Comparison of ENCODE assay signal across 29 cellular contexts in the genomic region with DNA sequence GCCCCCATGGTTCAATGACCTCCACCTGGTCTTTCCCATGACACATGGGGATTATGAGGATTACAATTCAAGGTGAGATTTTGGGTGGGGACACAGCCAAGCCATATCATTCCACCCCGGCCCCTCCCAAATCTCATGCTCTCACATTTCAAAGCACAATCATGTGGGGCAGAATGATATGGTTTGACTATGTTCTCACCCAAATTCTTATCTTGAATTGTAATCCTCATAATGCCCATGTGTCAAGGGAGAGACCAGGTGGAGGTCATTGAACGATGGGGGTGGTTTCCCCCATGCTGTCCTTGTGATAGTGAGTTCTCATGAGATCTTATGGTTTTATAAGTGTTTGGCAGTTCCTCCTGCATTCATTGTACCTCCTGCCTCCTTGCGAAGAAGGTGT. TPM values are rescaled to one million over a fixed set of nuclear protein-coding genes. Genes with fewer than 3 reads are reported as not detected.
"Had no signal": no experiment of that assay in that cellular context is flagged by ENCODE, and none has a peak within 500 bp of the region (broad histone marks: within the 10 kb centered on the region; RNA-seq: fewer than 3 reads in every experiment).

No MANE protein-coding gene starts in this region.

- H3K9me3 Mint-ChIP-seq: activated CD4-positive, alpha-beta T cell treated with anti-CD3 and anti-CD28 coated beads, Interleukin-2, amount 10 ng/mL, durations not matched to agents 7 days and 5 days; activated naive CD4-positive, alpha-beta T cell treated with anti-CD3 and anti-CD28 coated beads, Interleukin-2, amount 10 ng/mL, durations not matched to agents 7 days and 5 days; activated naive CD8-positive, alpha-beta T cell treated with anti-CD3 and anti-CD28 coated beads, Interleukin-2, amount 50 U/mL, for 24 hours; brain; T-helper 1 cell treated with Interleukin-12 subunit alpha and Interleukin-12 subunit beta and Interleukin-4 antibody, amounts not matched to agents 30 μg/mL and 1 μg/mL, for 36 hours; T-helper 2 cell treated with Interferon-gamma antibody and Interleukin-4, amounts not matched to agents 5 μg/mL and 100 μg/mL, for 36 hours had no signal

- H3K27ac Mint-ChIP-seq: activated CD4-positive, alpha-beta T cell treated with anti-CD3 and anti-CD28 coated beads for 36 hours; activated CD4-positive, alpha-beta T cell treated with anti-CD3 and anti-CD28 coated beads, Interleukin-2, amount 10 ng/mL, durations not matched to agents 7 days and 5 days; activated CD8-positive, alpha-beta T cell treated with anti-CD3 and anti-CD28 coated beads, Interleukin-2, amount 10 ng/mL, durations not matched to agents 7 days and 5 days; activated naive CD4-positive, alpha-beta T cell treated with anti-CD3 and anti-CD28 coated beads, Interleukin-2, amount 10 ng/mL, durations not matched to agents 7 days and 5 days; activated naive CD8-positive, alpha-beta T cell; activated naive CD8-positive, alpha-beta T cell treated with anti-CD3 and anti-CD28 coated beads, Interleukin-2, amount 50 U/mL, for 24 hours; T-helper 1 cell treated with Interleukin-12 subunit alpha and Interleukin-12 subunit beta and Interleukin-4 antibody, amounts not matched to agents 30 μg/mL and 1 μg/mL, for 36 hours; T-helper 2 cell treated with Interferon-gamma antibody and Interleukin-4, amounts not matched to agents 5 μg/mL and 100 μg/mL, for 36 hours had no signal

- H3K27me3 Mint-ChIP-seq: activated CD4-positive, alpha-beta T cell treated with anti-CD3 and anti-CD28 coated beads for 36 hours; activated naive CD8-positive, alpha-beta T cell; activated naive CD8-positive, alpha-beta T cell treated with anti-CD3 and anti-CD28 coated beads, Interleukin-2, amount 50 U/mL, for 24 hours; brain had no signal

- ATAC-seq: activated CD4-positive, alpha-beta T cell treated with anti-CD3 and anti-CD28 coated beads for 36 hours; activated CD8-positive, alpha-beta T cell treated with anti-CD3 and anti-CD28 coated beads, Interleukin-2, amount 10 ng/mL, durations not matched to agents 7 days and 5 days; activated naive CD8-positive, alpha-beta T cell treated with anti-CD3 and anti-CD28 coated beads, Interleukin-2, amount 50 U/mL, for 24 hours; Panc1 had no signal

- DNase-seq: activated CD4-positive, alpha-beta T cell treated with anti-CD3 and anti-CD28 coated beads for 36 hours; activated CD4-positive, alpha-beta T cell treated with anti-CD3 and anti-CD28 coated beads, Interleukin-2, amount 10 ng/mL, durations not matched to agents 7 days and 5 days; activated CD4-positive, alpha-beta T cell treated with anti-CD3 and anti-CD28 coated beads, Interleukin-2, amount 50 U/mL, for 48 hours; activated CD8-positive, alpha-beta T cell treated with anti-CD3 and anti-CD28 coated beads, Interleukin-2, amount 10 ng/mL, durations not matched to agents 7 days and 5 days; activated effector memory CD4-positive, alpha-beta T cell treated with Interleukin-2 at 50 U/mL for 16 hours; activated naive CD4-positive, alpha-beta T cell treated with anti-CD3 and anti-CD28 coated beads, Interleukin-2, amount 10 ng/mL, durations not matched to agents 7 days and 5 days; activated naive CD8-positive, alpha-beta T cell treated with anti-CD3 and anti-CD28 coated beads, Interleukin-2, amount 50 U/mL, for 24 hours; activated T-cell treated with anti-CD3 and anti-CD28 coated beads, Interleukin-2, amount 50 U/mL, for 48 hours; anterior cingulate cortex; Karpas-422; KBM-7; NCI-H1105; NCI-H1417 treated with DMSO at 0.1 percent for 48 hours; NCI-H187 treated with DMSO at 0.1 percent for 48 hours; NCI-H2081; NCI-H2171 treated with DMSO at 0.1 percent for 48 hours; NCI-H2227 treated with DMSO at 0.1 percent for 48 hours; NCI-H446; NCI-H510A treated with DMSO at 0.1 percent for 48 hours; NCI-H69; SHP77 treated with DMSO at 0.1 percent for 48 hours; SK-N-SH had no signal

- H3K4me3 Mint-ChIP-seq: activated CD4-positive, alpha-beta T cell treated with anti-CD3 and anti-CD28 coated beads for 36 hours; activated CD4-positive, alpha-beta T cell treated with anti-CD3 and anti-CD28 coated beads, Interleukin-2, amount 10 ng/mL, durations not matched to agents 7 days and 5 days; activated CD8-positive, alpha-beta T cell treated with anti-CD3 and anti-CD28 coated beads, Interleukin-2, amount 10 ng/mL, durations not matched to agents 7 days and 5 days; activated naive CD4-positive, alpha-beta T cell treated with anti-CD3 and anti-CD28 coated beads, Interleukin-2, amount 10 ng/mL, durations not matched to agents 7 days and 5 days; activated naive CD8-positive, alpha-beta T cell; activated naive CD8-positive, alpha-beta T cell treated with anti-CD3 and anti-CD28 coated beads, Interleukin-2, amount 50 U/mL, for 24 hours; brain; T-helper 1 cell treated with Interleukin-12 subunit alpha and Interleukin-12 subunit beta and Interleukin-4 antibody, amounts not matched to agents 30 μg/mL and 1 μg/mL, for 36 hours; T-helper 2 cell treated with Interferon-gamma antibody and Interleukin-4, amounts not matched to agents 5 μg/mL and 100 μg/mL, for 36 hours had no signal

RNA-seq across cellular contexts. Expression of gene CLEC3B, which starts 2.4 kb away (rescaled TPM):
- total RNA-seq: activated CD4-positive, alpha-beta T cell treated with anti-CD3 and anti-CD28 coated beads for 36 hours; bronchial epithelial cell; MCF 10A had no signal
